In the genomic region with DNA sequence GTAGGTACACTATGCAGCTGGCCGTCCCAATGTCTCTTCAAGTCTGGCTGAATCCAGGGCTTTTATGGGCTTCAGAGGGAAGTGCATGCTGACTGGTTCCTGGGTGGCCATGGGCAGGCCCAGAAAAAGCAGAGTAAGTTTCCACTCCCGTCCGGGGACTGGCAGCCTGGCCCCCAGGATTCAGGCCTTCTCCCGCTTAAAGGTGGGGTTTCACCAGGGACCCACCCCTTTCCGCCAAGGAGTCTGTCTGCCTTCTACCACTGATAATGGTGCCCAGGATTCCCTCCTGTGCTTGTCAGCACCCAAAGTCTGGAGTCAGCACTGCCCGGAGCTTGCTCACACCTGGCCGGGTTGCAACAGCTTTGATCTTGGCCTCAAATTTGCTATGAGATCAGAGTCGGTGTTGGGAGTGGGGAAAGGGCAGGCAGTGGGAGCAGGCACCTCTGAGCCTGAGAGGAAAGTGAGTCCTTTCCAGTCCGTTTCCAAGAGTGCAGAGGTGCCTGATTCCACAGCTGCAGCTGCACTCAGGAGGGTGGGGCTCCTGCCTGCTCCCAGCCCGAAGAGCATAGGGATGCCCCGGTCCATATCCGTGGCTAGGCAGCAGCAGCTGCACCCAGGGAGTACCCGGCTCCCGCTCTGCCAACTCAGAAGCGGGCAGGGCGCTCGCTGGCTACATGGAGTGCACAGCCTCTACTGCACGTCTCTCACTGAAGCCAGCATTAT, we compare ENCODE assay signal across 18 cellular contexts.
DNase-seq lines count a peak whose midpoint lies in the region; ATAC-seq and TF ChIP-seq lines count a peak whose summit lies in the region.
"Had no signal": no experiment of that assay in that cellular context is flagged by ENCODE, and none has a peak within 500 bp of the region (broad histone marks: within the 10 kb centered on the region; RNA-seq: fewer than 3 reads in every experiment).

No MANE protein-coding gene starts in this region.

- intact Hi-C loops in CD14-positive monocyte (cut with micrococcal nuclease) (no loop called here), posterior vena cava (cut with DNase I) (no loop called here)

- DNase-seq in CD14-positive monocyte (ENCODE audit: low spot score) (peak; percentile 33), SHP77 (lab: John Stamatoyannopoulos, UW) (peak; percentile 51 to 70), islet precursor cell (peak; percentile 58), posterior vena cava (ENCODE audit: low spot score) (peak; percentile 66), OCI-M2 (lab: John Stamatoyannopoulos, UW; ENCODE audit: unreplicated experiment) (no peak), 8988T (no peak)
- DNase-seq: AML-193; CD4-positive, alpha-beta T cell; DMS79; MG63; NCI-H1092 treated with DMSO at 0.1 percent for 48 hours; NCI-H1694; NCI-H446 treated with DMSO at 0.1 percent for 48 hours; NCI-H82; SJCRH30 had no signal

- no peaks in the 10 kb centered on the region for H3K27me3 Mint-ChIP-seq in CD14-positive monocyte (ENCODE audit: low read depth in 3 of 3)
- H3K27me3 Mint-ChIP-seq: CD4-positive, alpha-beta T cell had no signal

- H3K4me3 Mint-ChIP-seq in CD14-positive monocyte, result no peak overlapping the region
- H3K4me3 Mint-ChIP-seq: CD4-positive, alpha-beta T cell had no signal

- ATAC-seq in GM18858 (IDR thresholded peaks at IDR 0.05; ENCODE audit: unreplicated experiment) (no peak), HG03442 (IDR thresholded peaks at IDR 0.05; ENCODE audit: unreplicated experiment) (no peak)
- ATAC-seq: Panc1 had no signal

- no peak overlapping the region for H3K27ac Mint-ChIP-seq in CD14-positive monocyte
- H3K27ac Mint-ChIP-seq: CD4-positive, alpha-beta T cell had no signal

- H3K4me1 Mint-ChIP-seq in CD14-positive monocyte, result no peaks in the 10 kb centered on the region

- no peaks in the 10 kb centered on the region for H3K36me3 Mint-ChIP-seq in CD14-positive monocyte

- no peak for TF ChIP-seq CTCF in CD14-positive monocyte (IDR thresholded peaks at IDR 0.05)

- H3K9me3 Mint-ChIP-seq in CD14-positive monocyte, result peaks cover 0 to 5% (median 3%) of the 10 kb centered on the region in 7 donors

Comparison
In these comparisons a context has a peak if more than half of its experiments do, and no peak if none do; other contexts are left out.
1. DNase-seq: peak in CD14-positive monocyte (single experiment), SHP77 (2 of 2), islet precursor cell (single experiment) and posterior vena cava (single experiment); none in OCI-M2 (single experiment) and 8988T (single experiment).